ENCODE assay signal across 13 cellular contexts in the genomic region with DNA sequence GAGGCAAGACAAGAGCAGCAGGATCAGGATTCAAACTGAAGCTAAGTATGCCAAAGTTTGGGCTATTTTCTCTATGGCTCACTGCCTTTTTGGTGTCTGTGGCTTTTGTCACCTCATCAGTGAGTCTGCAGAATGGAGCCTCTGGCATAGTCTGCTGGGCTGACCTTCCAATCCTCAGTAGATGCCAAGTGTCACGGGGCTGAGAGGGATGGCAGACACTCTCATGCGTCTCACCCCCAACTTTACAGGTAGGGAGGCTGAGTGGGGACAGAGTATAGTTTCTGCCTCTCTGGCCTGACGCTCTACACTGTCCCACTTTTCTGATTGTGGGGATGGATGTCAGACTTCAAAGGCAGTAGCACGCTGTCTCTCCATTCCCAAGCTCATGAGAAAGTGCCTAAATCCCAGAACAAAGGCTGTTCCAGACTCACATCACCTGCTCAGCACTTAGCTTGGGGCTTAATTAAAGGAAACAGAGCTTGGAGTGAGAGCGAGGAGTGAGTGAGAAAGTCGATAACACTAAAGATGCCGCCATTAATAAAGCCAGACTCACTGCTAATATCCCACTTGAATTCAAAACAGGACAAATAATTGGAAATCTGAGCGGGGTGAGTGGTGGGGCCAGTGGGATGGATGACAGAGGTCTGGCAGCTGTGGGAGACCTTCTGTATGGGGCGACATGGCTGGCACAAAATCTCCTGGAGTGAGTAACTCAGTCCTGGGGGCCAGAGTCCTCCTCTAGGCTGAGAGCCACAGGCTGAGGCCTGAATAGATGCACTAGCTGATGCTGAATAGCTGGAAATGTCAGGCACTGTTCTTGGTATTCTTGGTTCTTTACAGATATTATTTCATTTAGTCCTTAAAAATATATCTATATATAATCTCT.
"Had no signal": no experiment of that assay in that cellular context is flagged by ENCODE, and none has a peak within 500 bp of the region (broad histone marks: within the 10 kb centered on the region; RNA-seq: fewer than 3 reads in every experiment).

No MANE protein-coding gene starts in this region.

- DNase-seq: dermis blood vessel endothelial cell; effector memory CD8-positive, alpha-beta T cell; left colon; nephron progenitor cell; nucleus accumbens; posterior cingulate gyrus; retina; stimulated activated CD4-positive, alpha-beta T cell treated with anti-CD3 and anti-CD28 coated beads, Interleukin-2, amount 100 ng/mL, for 24 hours; stimulated activated naive CD8-positive, alpha-beta T cell treated with anti-CD3 and anti-CD28 coated beads, Interleukin-15, Interleukin-2, amounts not matched to agents 100 U/mL and 50 U/mL, for 24 hours; tibial artery had no signal

- H3K36me3 ChIP-seq: tibial artery had no signal

- H3K4me1 Mint-ChIP-seq: nephron progenitor cell had no signal

- H3K36me3 Mint-ChIP-seq: activated naive CD8-positive, alpha-beta T cell had no signal

- H3K9me3 Mint-ChIP-seq: effector memory CD8-positive, alpha-beta T cell; nephron progenitor cell; T-helper 1 cell treated with Interleukin-12 subunit alpha and Interleukin-12 subunit beta and Interleukin-4 antibody, amounts not matched to agents 30 μg/mL and 1 μg/mL, for 36 hours had no signal

- H3K9me3 ChIP-seq: tibial artery had no signal

- H3K27ac Mint-ChIP-seq: activated naive CD8-positive, alpha-beta T cell; effector memory CD8-positive, alpha-beta T cell; nephron progenitor cell; T-helper 1 cell treated with Interleukin-12 subunit alpha and Interleukin-12 subunit beta and Interleukin-4 antibody, amounts not matched to agents 30 μg/mL and 1 μg/mL, for 36 hours had no signal

- H3K27ac ChIP-seq: hepatocyte, tibial artery had no signal

- H3K4me3 Mint-ChIP-seq: activated naive CD8-positive, alpha-beta T cell; effector memory CD8-positive, alpha-beta T cell; nephron progenitor cell; T-helper 1 cell treated with Interleukin-12 subunit alpha and Interleukin-12 subunit beta and Interleukin-4 antibody, amounts not matched to agents 30 μg/mL and 1 μg/mL, for 36 hours had no signal

- H3K27me3 ChIP-seq: hepatocyte, tibial artery had no signal

- H3K4me3 ChIP-seq: hepatocyte, tibial artery had no signal

- ATAC-seq: effector memory CD8-positive, alpha-beta T cell; left colon; stimulated activated naive CD8-positive, alpha-beta T cell treated with anti-CD3 and anti-CD28 coated beads, Interleukin-15, Interleukin-2, amounts not matched to agents 100 U/mL and 50 U/mL, for 24 hours had no signal
